Comparison of ENCODE assay signal across 24 cellular contexts in genomic region chr2:120390381-120391055, GRCh38. TPM values are rescaled to one million over a fixed set of nuclear protein-coding genes. Genes with fewer than 3 reads are reported as not detected.
DNase-seq lines count a peak whose midpoint lies in the region; ATAC-seq and TF ChIP-seq lines count a peak whose summit lies in the region.
"Had no signal": no experiment of that assay in that cellular context is flagged by ENCODE, and none has a peak within 500 bp of the region (broad histone marks: within the 10 kb centered on the region; RNA-seq: fewer than 3 reads in every experiment).

No MANE protein-coding gene starts in this region.

- H3K4me1 ChIP-seq in RWPE2 (ENCODE audit: insufficient read depth, poor library complexity, severe bottlenecking) (no peaks in the 10 kb centered on the region), hepatocyte (ENCODE audit: insufficient read depth) (no peaks in the 10 kb centered on the region)
- H3K4me1 ChIP-seq: upper lobe of right lung had no signal

- H2AFZ ChIP-seq in hepatocyte = no peak overlapping the region

- H3K9me2 ChIP-seq in hepatocyte (replicated peaks; ENCODE audit: insufficient read depth) = no peaks in the 10 kb centered on the region

- ATAC-seq in RWPE2 (ENCODE audit: low read depth) (no peak), left lobe of liver (no peak), WTC11 (no peak)
- ATAC-seq: activated CD8-positive, alpha-beta T cell treated with anti-CD3 and anti-CD28 coated beads for 36 hours; Panc1; T-cell; upper lobe of right lung had no signal

- no peaks in the 10 kb centered on the region for H3K36me3 Mint-ChIP-seq in CD14-positive monocyte
- H3K36me3 Mint-ChIP-seq in progenitor cell of endocrine pancreas (ENCODE audit: insufficient read depth) = no peaks in the 10 kb centered on the region
- H3K36me3 Mint-ChIP-seq in WTC11 = no peaks in the 10 kb centered on the region
- H3K36me3 Mint-ChIP-seq: brain, T-cell had no signal

- H3K27ac ChIP-seq in RWPE2 (ENCODE audit: poor library complexity, severe bottlenecking) = no peak overlapping the region
- H3K27ac ChIP-seq in hepatocyte = no peak overlapping the region
- H3K27ac ChIP-seq: BLaER1 treated with 17β-estradiol and CSF1 and Interleukin-3, amounts not matched to agents 10 nM and 100 nM; SJSA1; upper lobe of right lung had no signal

- no peak overlapping the region for H3K4me3 Mint-ChIP-seq in CD14-positive monocyte
- no peak overlapping the region for H3K4me3 Mint-ChIP-seq in progenitor cell of endocrine pancreas (ENCODE audit: low read depth)
- H3K4me3 Mint-ChIP-seq in WTC11 = no peak overlapping the region
- H3K4me3 Mint-ChIP-seq: activated CD8-positive, alpha-beta T cell treated with anti-CD3 and anti-CD28 coated beads for 36 hours; brain; naive B cell; T-cell had no signal

- intact Hi-C loops in CD14-positive monocyte (cut with micrococcal nuclease) = no loop called here

- WGBS in hepatocyte (ENCODE audit: low lambda C conversion rate, missing lambda C conversion rate) = 91% methylated on average over 10 of the region's 11 CpGs

- no peak overlapping the region for H3K4me2 ChIP-seq in hepatocyte
- H3K4me2 ChIP-seq: BLaER1 treated with 17β-estradiol and CSF1 and Interleukin-3, amounts not matched to agents 10 nM and 100 nM; smooth muscle cell had no signal

- H3K36me3 ChIP-seq in RWPE2 (ENCODE audit: low read depth) (no peaks in the 10 kb centered on the region), hepatocyte (replicated peaks; ENCODE audit: insufficient read depth, low read depth) (no peaks in the 10 kb centered on the region)
- H3K36me3 ChIP-seq: BLaER1 treated with 17β-estradiol and CSF1 and Interleukin-3, amounts not matched to agents 10 nM and 100 nM; SJSA1; upper lobe of right lung had no signal

- H4K20me1 ChIP-seq in hepatocyte (ENCODE audit: insufficient read depth, poor library complexity, severe bottlenecking) = no peaks in the 10 kb centered on the region
- H4K20me1 ChIP-seq: BLaER1 treated with 17β-estradiol and CSF1 and Interleukin-3, amounts not matched to agents 10 nM and 100 nM had no signal

- peaks cover 2 to 5% (median 3%) of the 10 kb centered on the region in 3 donors for H3K27me3 Mint-ChIP-seq in CD14-positive monocyte (ENCODE audit: low read depth in 3 of 3)
- peaks cover 21% of the 10 kb centered on the region for H3K27me3 Mint-ChIP-seq in progenitor cell of endocrine pancreas
- peaks cover 10% of the 10 kb centered on the region for H3K27me3 Mint-ChIP-seq in WTC11 (ENCODE audit: low read depth)
- H3K27me3 Mint-ChIP-seq: brain had no signal

- H3K9me3 Mint-ChIP-seq in CD14-positive monocyte = peaks cover 0 to 7% (median 3%) of the 10 kb centered on the region in 7 donors
- H3K9me3 Mint-ChIP-seq in progenitor cell of endocrine pancreas (ENCODE audit: low read depth) = no peaks in the 10 kb centered on the region
- no peaks in the 10 kb centered on the region for H3K9me3 Mint-ChIP-seq in WTC11
- H3K9me3 Mint-ChIP-seq: activated CD8-positive, alpha-beta T cell treated with anti-CD3 and anti-CD28 coated beads for 36 hours; brain; T-cell had no signal

- TF ChIP-seq CTCF in CD14-positive monocyte (IDR thresholded peaks at IDR 0.05) (no peak), RWPE2 (IDR thresholded peaks at IDR 0.05; ENCODE audit: poor library complexity, severe bottlenecking) (no peak), progenitor cell of endocrine pancreas (IDR thresholded peaks at IDR 0.05; ENCODE audit: unreplicated experiment) (no peak), hepatocyte (IDR thresholded peaks at IDR 0.05; ENCODE audit: poor library complexity) (no peak), WTC11 (IDR thresholded peaks at IDR 0.05) (no peak)

- DNase-seq in CD14-positive monocyte (ENCODE audit: low spot score) (peak; percentile 12), RWPE2 (ENCODE audit: low spot score) (peak; percentile 26), left lobe of liver (ENCODE audit: low spot score) (peak; percentile 43), progenitor cell of endocrine pancreas (ENCODE audit: low spot score, unreplicated experiment) (peak; percentile 3), hepatocyte (ENCODE audit: low spot score) (no peak), SW480 (ENCODE audit: low spot score) (no peak), WTC11 (ENCODE audit: low spot score) (no peak)
- DNase-seq: activated CD8-positive, alpha-beta T cell treated with anti-CD3 and anti-CD28 coated beads for 36 hours; DMS79 treated with DMSO at 0.1 percent for 48 hours; GF-D8; MV-4-11; naive B cell; NCI-H1694; NCI-H2171; NCI-H524 treated with DMSO at 0.1 percent for 48 hours; stimulated activated CD4-positive, alpha-beta T cell treated with anti-CD3 and anti-CD28 coated beads, Interleukin-2, amount 100 ng/mL, for 24 hours; upper lobe of right lung had no signal

- H3K9me3 ChIP-seq in RWPE2 (ENCODE audit: severe bottlenecking) (no peaks in the 10 kb centered on the region), hepatocyte (ENCODE audit: low read depth) (no peaks in the 10 kb centered on the region)
- H3K9me3 ChIP-seq: Caco-2, SJSA1, upper lobe of right lung had no signal

- CTCF ChIA-PET in WTC11 (lab: Charles Lee) = no interaction called here

- H3K27me3 ChIP-seq in RWPE2 (ENCODE audit: insufficient read depth, poor library complexity, severe bottlenecking) (no peaks in the 10 kb centered on the region), hepatocyte (no peaks in the 10 kb centered on the region)
- H3K27me3 ChIP-seq: BLaER1 treated with 17β-estradiol and CSF1 and Interleukin-3, amounts not matched to agents 10 nM and 100 nM; upper lobe of right lung had no signal

- H3K4me1 Mint-ChIP-seq in CD14-positive monocyte = no peaks in the 10 kb centered on the region
- no peaks in the 10 kb centered on the region for H3K4me1 Mint-ChIP-seq in progenitor cell of endocrine pancreas (ENCODE audit: low read depth)
- H3K4me1 Mint-ChIP-seq in WTC11 = peaks cover 11% of the 10 kb centered on the region
- H3K4me1 Mint-ChIP-seq: naive B cell, T-cell had no signal

- no peak overlapping the region for H3K27ac Mint-ChIP-seq in CD14-positive monocyte
- no peak overlapping the region for H3K27ac Mint-ChIP-seq in progenitor cell of endocrine pancreas
- no peak overlapping the region for H3K27ac Mint-ChIP-seq in WTC11
- H3K27ac Mint-ChIP-seq: activated CD8-positive, alpha-beta T cell treated with anti-CD3 and anti-CD28 coated beads for 36 hours; brain; naive B cell; T-cell had no signal

- H3K79me2 ChIP-seq in hepatocyte = no peaks in the 10 kb centered on the region

- POLR2A ChIA-PET in WTC11 (lab: Charles Lee) = no interaction called here

- H3K4me3 ChIP-seq in RWPE2 (ENCODE audit: severe bottlenecking) (no peak overlapping the region), hepatocyte (no peak overlapping the region)
- H3K4me3 ChIP-seq: BLaER1 treated with 17β-estradiol and CSF1 and Interleukin-3, amounts not matched to agents 10 nM and 100 nM; SJSA1; smooth muscle cell; upper lobe of right lung had no signal

TF ChIP-seq in WTC11, 78 proteins besides CTCF, POLR2A, EP300 and RAD21:
- no peak for TF ChIP-seq KAT7 (CRISPR knock-in tag; IDR thresholded peaks at IDR 0.05; ENCODE audit: borderline replicate concordance)
- no peak for TF ChIP-seq AR (CRISPR knock-in tag; IDR thresholded peaks at IDR 0.05)
- TF ChIP-seq GTF2I (CRISPR knock-in tag; conservative IDR thresholded peaks at IDR 0.05) = no peak
TF ChIP-seq in WTC11: peak in this region for 0.

RNA-seq across cellular contexts. Expression of gene INHBB, which starts 44.6 kb away (rescaled TPM):
- not detected for polyA plus RNA-seq in CD14-positive monocyte
- total RNA-seq in left lobe of liver = 6.3 TPM
- 0.16 TPM in 1 of 2 replicates, not detected in the other for total RNA-seq in progenitor cell of endocrine pancreas
- total RNA-seq in hepatocyte = 4.4 and 6.6 TPM in 2 replicates
- 1.3 and 2.7 TPM in 2 replicates for polyA plus RNA-seq in hepatocyte
- total RNA-seq in WTC11 (2021) = 0.14 to 0.26 TPM (median 0.21 TPM) in 3 replicates
- total RNA-seq: activated CD8-positive, alpha-beta T cell treated with anti-CD3 and anti-CD28 coated beads for 36 hours had no signal

Comparison
In these comparisons a context has a peak if more than half of its experiments do, and no peak if none do; other contexts are left out.
1. DNase-seq: peak in CD14-positive monocyte (single experiment), RWPE2 (single experiment), left lobe of liver (single experiment) and progenitor cell of endocrine pancreas (single experiment); none in hepatocyte (single experiment), SW480 (single experiment) and WTC11 (single experiment).